In the genomic region with DNA sequence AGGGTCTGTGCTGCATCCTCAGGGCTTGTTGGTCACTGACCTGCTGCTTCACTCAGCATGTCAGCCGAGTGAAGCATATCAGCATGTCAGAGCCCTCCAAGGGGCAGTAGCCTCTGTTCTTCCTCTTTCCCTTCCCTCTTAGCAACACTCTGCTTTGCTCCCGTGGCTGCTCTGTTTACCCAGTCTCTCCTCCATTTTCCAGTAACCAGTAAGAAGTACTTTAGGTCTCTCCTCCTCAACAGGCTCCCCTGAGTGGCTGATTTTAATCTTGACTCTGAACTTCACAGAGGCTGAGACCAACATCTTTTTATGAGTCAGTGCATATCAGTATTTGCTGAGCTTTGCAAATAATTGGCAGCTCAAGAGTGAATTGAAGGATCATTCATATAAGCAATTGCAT, we compare ENCODE assay signal across 12 cellular contexts. TPM values are rescaled to one million over a fixed set of nuclear protein-coding genes. Genes with fewer than 3 reads are reported as not detected.
DNase-seq lines count a peak whose midpoint lies in the region; ATAC-seq, FAIRE-seq and TF ChIP-seq lines count a peak whose summit lies in the region.
"Had no signal": no experiment of that assay in that cellular context is flagged by ENCODE, and none has a peak within 500 bp of the region (broad histone marks: within the 10 kb centered on the region; RNA-seq: fewer than 3 reads in every experiment).

No MANE protein-coding gene starts in this region.

- H3K27ac ChIP-seq in heart right ventricle, result peak overlapping the region in 3 of 10 donors; percentile 1 to 76 (median 28)

- ATAC-seq in heart right ventricle, result peak in 5 of 8 donors; percentile 32 to 59 (median 39)
- no peak for ATAC-seq in GM18520 (IDR thresholded peaks at IDR 0.05; ENCODE audit: unreplicated experiment)
- ATAC-seq in HG03095 (IDR thresholded peaks at IDR 0.05; ENCODE audit: unreplicated experiment), result no peak

- no peak for DNase-seq in activated naive CD8-positive, alpha-beta T cell treated with anti-CD3 and anti-CD28 coated beads for 36 hours
- DNase-seq in OCI-M1 (lab: John Stamatoyannopoulos, UW) (peak; percentile 46), heart right ventricle (no peak), type B pancreatic cell (ENCODE audit: extremely low spot score, unreplicated experiment) (no peak), frontal cortex (ENCODE audit: low spot score in 2 of 2) (no peak)
- DNase-seq: activated CD4-positive, alpha-beta T cell treated with anti-CD3 and anti-CD28 coated beads, Interleukin-2, amount 10 ng/mL, durations not matched to agents 7 days and 5 days; NCI-H2171 had no signal

- H3K36me3 ChIP-seq in heart right ventricle, result no peaks in the 10 kb centered on the region

- H3K4me3 Mint-ChIP-seq in activated naive CD8-positive, alpha-beta T cell, result no peak overlapping the region
- H3K4me3 Mint-ChIP-seq in activated naive CD8-positive, alpha-beta T cell treated with anti-CD3 and anti-CD28 coated beads for 36 hours, result no peak overlapping the region
- H3K4me3 Mint-ChIP-seq in type B pancreatic cell, result no peak overlapping the region
- H3K4me3 Mint-ChIP-seq: activated CD4-positive, alpha-beta T cell treated with anti-CD3 and anti-CD28 coated beads, Interleukin-2, amount 10 ng/mL, durations not matched to agents 7 days and 5 days had no signal

- H3K4me3 ChIP-seq in heart right ventricle, result no peak overlapping the region
- H3K4me3 ChIP-seq: skin epidermis had no signal

- WGBS in heart right ventricle, 2 donors, result 10 to 38% methylated on average over 2 of the region's 2 CpGs

- H3K4me1 ChIP-seq in heart right ventricle, result peaks cover 4 to 79% (median 26%) of the 10 kb centered on the region in 9 donors

- no peaks in the 10 kb centered on the region for H3K27me3 ChIP-seq in heart right ventricle

- H3K27ac Mint-ChIP-seq in activated naive CD8-positive, alpha-beta T cell, result peak overlapping the region; percentile 52
- no peak overlapping the region for H3K27ac Mint-ChIP-seq in activated naive CD8-positive, alpha-beta T cell treated with anti-CD3 and anti-CD28 coated beads for 36 hours
- peak overlapping the region; percentile 28 for H3K27ac Mint-ChIP-seq in type B pancreatic cell

- no peaks in the 10 kb centered on the region for H3K36me3 Mint-ChIP-seq in activated naive CD8-positive, alpha-beta T cell
- H3K36me3 Mint-ChIP-seq in activated naive CD8-positive, alpha-beta T cell treated with anti-CD3 and anti-CD28 coated beads for 36 hours, result no peaks in the 10 kb centered on the region
- no peaks in the 10 kb centered on the region for H3K36me3 Mint-ChIP-seq in type B pancreatic cell

- H3K27me3 Mint-ChIP-seq in activated naive CD8-positive, alpha-beta T cell, result peaks cover 1% of the 10 kb centered on the region
- no peaks in the 10 kb centered on the region for H3K27me3 Mint-ChIP-seq in activated naive CD8-positive, alpha-beta T cell treated with anti-CD3 and anti-CD28 coated beads for 36 hours
- peaks cover 7% of the 10 kb centered on the region for H3K27me3 Mint-ChIP-seq in type B pancreatic cell
- H3K27me3 Mint-ChIP-seq: activated CD4-positive, alpha-beta T cell treated with anti-CD3 and anti-CD28 coated beads, Interleukin-2, amount 10 ng/mL, durations not matched to agents 7 days and 5 days had no signal

- FAIRE-seq in frontal cortex (lab: Jason Lieb, UNC), result no peak

- H3K9me3 ChIP-seq in heart right ventricle, result no peaks in the 10 kb centered on the region

- peaks cover 47% of the 10 kb centered on the region for H3K4me1 Mint-ChIP-seq in activated naive CD8-positive, alpha-beta T cell (ENCODE audit: low read depth)
- H3K4me1 Mint-ChIP-seq in activated naive CD8-positive, alpha-beta T cell treated with anti-CD3 and anti-CD28 coated beads for 36 hours, result peaks cover 59% of the 10 kb centered on the region
- H3K4me1 Mint-ChIP-seq in type B pancreatic cell (ENCODE audit: unreplicated experiment), result peaks cover 41% of the 10 kb centered on the region

- no peak for TF ChIP-seq CTCF in heart right ventricle (IDR thresholded peaks at IDR 0.05)
- TF ChIP-seq CTCF in type B pancreatic cell (conservative IDR thresholded peaks at IDR 0.05), result no peak

- H3K9me3 Mint-ChIP-seq in activated naive CD8-positive, alpha-beta T cell (ENCODE audit: low read depth), result no peaks in the 10 kb centered on the region
- H3K9me3 Mint-ChIP-seq in activated naive CD8-positive, alpha-beta T cell treated with anti-CD3 and anti-CD28 coated beads for 36 hours, result peaks cover under 1% of the 10 kb centered on the region
- H3K9me3 Mint-ChIP-seq in type B pancreatic cell, result no peaks in the 10 kb centered on the region
- H3K9me3 Mint-ChIP-seq: activated CD4-positive, alpha-beta T cell treated with anti-CD3 and anti-CD28 coated beads, Interleukin-2, amount 10 ng/mL, durations not matched to agents 7 days and 5 days; central memory CD8-positive, alpha-beta T cell had no signal

- intact Hi-C loops in heart right ventricle (cut with DNase I), result loop anchor here in 4 of 10 donors (5.0 to 10.0 kb wide), 2 partner anchors 63 to 154 kb away; no protein-coding TSS in a partner anchor

RNA-seq across cellular contexts. Expression of gene ADRB2, which starts 18.6 kb away (rescaled TPM):
- under 1 TPM; 0.18 to 0.23 TPM for total RNA-seq in activated naive CD8-positive, alpha-beta T cell treated with anti-CD3 and anti-CD28 coated beads for 36 hours
- total RNA-seq in heart right ventricle, result 1 to 10 TPM; 3.5 to 7.8 (median 4.5) TPM
- polyA plus RNA-seq in heart right ventricle, result 1 to 10 TPM; 1.8 to 2.3 TPM
- total RNA-seq in type B pancreatic cell (ENCODE audit: low replicate concordance), result 0.81 and 1.3 TPM in 2 replicates
- 0.82 TPM for total RNA-seq in frontal cortex

Comparison
In these comparisons a context has a peak if more than half of its experiments do, and no peak if none do; other contexts are left out.
1. ATAC-seq: peak in heart right ventricle (5 of 8); none in GM18520 (single experiment) and HG03095 (single experiment).